11 cellular contexts compared by ENCODE assay signal in genomic region chr1:220734571-220735326, GRCh38. TPM values are rescaled to one million over a fixed set of nuclear protein-coding genes. Genes with fewer than 3 reads are reported as not detected.
DNase-seq lines count a peak whose midpoint lies in the region; ATAC-seq, FAIRE-seq and TF ChIP-seq lines count a peak whose summit lies in the region.
"Had no signal": no experiment of that assay in that cellular context is flagged by ENCODE, and none has a peak within 500 bp of the region (broad histone marks: within the 10 kb centered on the region; RNA-seq: fewer than 3 reads in every experiment).

No MANE protein-coding gene starts in this region.

- H3K9me3 ChIP-seq in Panc1 (ENCODE audit: control insufficient read depth, insufficient read depth, low read depth, low read length) (no peaks in the 10 kb centered on the region), fibroblast of lung (ENCODE audit: control insufficient read depth, insufficient read depth, low read depth, low read length) (no peaks in the 10 kb centered on the region), pancreas (no peaks in the 10 kb centered on the region), uterus (no peaks in the 10 kb centered on the region)

- no peaks in the 10 kb centered on the region for H3K79me2 ChIP-seq in fibroblast of lung (ENCODE audit: control insufficient read depth, insufficient read depth, low read length)

- FAIRE-seq in pancreas (lab: Jason Lieb, UNC), result peak; percentile 51

- H3K4me1 ChIP-seq in Panc1 (ENCODE audit: control insufficient read depth, insufficient read depth, low read length) (peaks cover 15% of the 10 kb centered on the region; the same call in 1 of the 2 replicates), fibroblast of lung (ENCODE audit: control insufficient read depth, extremely low read depth, insufficient read depth, low read length) (peaks cover 18% of the 10 kb centered on the region), pancreas (peaks cover 0 to 10% (median 0%) of the 10 kb centered on the region in 3 donors), uterus (no peaks in the 10 kb centered on the region)

- in situ Hi-C loops in Panc1 (cut with HindIII; ENCODE audit: low pct_unique_long_range_greater_than_20kb, low sequenced_read_pairs), result no loop called here

- peak overlapping the region in 1 of 2 experiments; percentile 7; a peak in 2 of 4 replicates for H3K4me3 ChIP-seq in Panc1 (ENCODE audit: low read depth in 2 of 2, low read length in 2 of 2)
- no peak overlapping the region for H3K4me3 ChIP-seq in fibroblast of lung (replicated peaks in 1 of 4; ENCODE audit: control extremely low read depth in 1 of 4, insufficient read depth in 1 of 4, low read depth in 3 of 4, low read length in 4 of 4)
- H3K4me3 ChIP-seq in pancreas, result no peak overlapping the region
- no peak overlapping the region for H3K4me3 ChIP-seq in uterus

- DNase-seq in ELR (ENCODE audit: low read depth) (peak; percentile 82), Panc1 (ENCODE audit: low read depth, low spot score) (no peak), fibroblast of lung (ENCODE audit: low read depth in 2 of 2) (peak; percentile 69 to 82), pancreas (no peak), uterus (no peak)
- no peak for DNase-seq in activated CD8-positive, alpha-beta memory T cell treated with anti-CD3 and anti-CD28 coated beads for 24 hours
- DNase-seq in effector CD4-positive, alpha-beta T cell, result no peak
- DNase-seq: activated naive CD8-positive, alpha-beta T cell treated with anti-CD3 and anti-CD28 coated beads for 36 hours; NCI-H526; occipital lobe had no signal

- POLR2A ChIA-PET in Panc1 (lab: Charles Lee), result no interaction called here

- no peaks in the 10 kb centered on the region for H3K27me3 ChIP-seq in Panc1 (ENCODE audit: control insufficient read depth, insufficient read depth, low read length)
- no peaks in the 10 kb centered on the region for H3K27me3 ChIP-seq in fibroblast of lung (ENCODE audit: control insufficient read depth, insufficient read depth, low read length)
- no peaks in the 10 kb centered on the region for H3K27me3 ChIP-seq in pancreas
- H3K27me3 ChIP-seq in uterus, result no peaks in the 10 kb centered on the region

- H3K36me3 ChIP-seq in Panc1 (ENCODE audit: control insufficient read depth, insufficient read depth, low read length) (no peaks in the 10 kb centered on the region), fibroblast of lung (ENCODE audit: control insufficient read depth, insufficient read depth, low read length) (no peaks in the 10 kb centered on the region), pancreas (no peaks in the 10 kb centered on the region), uterus (no peaks in the 10 kb centered on the region)

- BruUV-seq in Panc1 (replicated peaks; lab: Mats Ljungman, UMichigan), result no TSS peak

- ATAC-seq in Panc1 (peak; percentile 95), pancreas (peak; percentile 73 to 89 (median 83)), HG02885 (IDR thresholded peaks at IDR 0.05; ENCODE audit: poor library complexity, unreplicated experiment) (no peak)

- TF ChIP-seq POLR2A in uterus (IDR thresholded peaks at IDR 0.05), result no peak

- 44 to 48% methylated on average over 11 of the region's 11 CpGs for WGBS in pancreas, 2 donors

- H3K4me2 ChIP-seq in fibroblast of lung (ENCODE audit: extremely low read depth, insufficient read depth, low read length), result peak overlapping the region; percentile 25

- TF ChIP-seq CTCF in Panc1 (IDR thresholded peaks at IDR 0.05), result no peak
- no peak for TF ChIP-seq CTCF in fibroblast of lung (conservative IDR thresholded peaks at IDR 0.05 in 1 of 2, IDR thresholded peaks at IDR 0.05 in 1 of 2; ENCODE audit: low read depth in 1 of 2, low read length in 2 of 2)
- no peak for TF ChIP-seq CTCF in pancreas (IDR thresholded peaks at IDR 0.05)
- no peak for TF ChIP-seq CTCF in uterus (IDR thresholded peaks at IDR 0.05)

- no peak overlapping the region for H3K9ac ChIP-seq in fibroblast of lung (ENCODE audit: insufficient read depth, low read length)

- H3K27ac ChIP-seq in Panc1 (ENCODE audit: low read length), result peak overlapping the region; percentile 32
- H3K27ac ChIP-seq in fibroblast of lung (ENCODE audit: insufficient read depth, low read length), result peak overlapping the region; percentile 38
- H3K27ac ChIP-seq in pancreas, result peak overlapping the region in 2 of 4 donors; percentile 5 to 33
- no peak overlapping the region for H3K27ac ChIP-seq in uterus

- intact Hi-C loops in Panc1 (cut with micrococcal nuclease; ENCODE audit: unreplicated experiment) (loop anchor here (5.0 kb wide), 1 partner anchor 42 kb away; the partner anchor contains the start of gene C1orf115), pancreas (cut with DNase I) (loop anchor here in 1 of 3 donors (5.0 kb wide), 1 partner anchor 47 kb away; no protein-coding TSS in a partner anchor), uterus (cut with DNase I; ENCODE audit: low total_unique reads) (no loop called here)

- peak overlapping the region; percentile 60 for H2AFZ ChIP-seq in fibroblast of lung (ENCODE audit: low read length)

- no peaks in the 10 kb centered on the region for H4K20me1 ChIP-seq in fibroblast of lung (ENCODE audit: control insufficient read depth, extremely low read depth, insufficient read depth, low read length)

- CTCF ChIA-PET in Panc1 (lab: Charles Lee), result interaction anchor here (0.6 kb wide), 1 partner anchor 27 kb away, joined by 3 read pairs; no protein-coding TSS in a partner anchor

RNA-seq across cellular contexts. Expression of gene MTARC2, which starts 13.4 kb away (rescaled TPM):
- total RNA-seq in Panc1 (2021; ENCODE audit: unreplicated experiment) (10.1 TPM), fibroblast of lung (9.0 and 12.6 TPM in 2 replicates), pancreas (10 to 100 TPM; 14.8 to 27.0 (median 16.8) TPM), uterus (10 to 100 TPM in 1 of 4 donors, 1 to 10 TPM in 3; 1.5 to 24.6 (median 6.8) TPM)
- polyA plus RNA-seq in Panc1 (2012; ENCODE audit: insufficient read length), result 7.6 TPM
- polyA plus RNA-seq in fibroblast of lung (7.3 and 14.5 TPM in 2 replicates), pancreas (10 to 100 TPM; 12.2 to 15.9 TPM)
- polyA plus RNA-seq in fibroblast of lung (2012), result 5.3 and 10.2 TPM in 2 replicates
- polyA minus RNA-seq in fibroblast of lung (ENCODE audit: low replicate concordance), result 1.1 and 9.6 TPM in 2 replicates
- total RNA-seq: activated naive CD8-positive, alpha-beta T cell treated with anti-CD3 and anti-CD28 coated beads for 36 hours had no signal

RNA-seq across cellular contexts. Expression of gene C1orf115, which starts 44.6 kb away (rescaled TPM):
- total RNA-seq in Panc1 (2021; ENCODE audit: unreplicated experiment) (3.9 TPM), fibroblast of lung (2.1 and 3.3 TPM in 2 replicates), pancreas (10 to 100 TPM in 2 of 6 donors, 1 to 10 TPM in 4; 5.0 to 17.0 (median 8.8) TPM), uterus (10 to 100 TPM in 3 of 4 donors, 1 to 10 TPM in 1; 7.1 to 28.0 (median 12.9) TPM)
- 5.5 TPM for polyA plus RNA-seq in Panc1 (2012; ENCODE audit: insufficient read length)
- polyA plus RNA-seq in fibroblast of lung (0.63 and 2.2 TPM in 2 replicates), pancreas (1 to 10 TPM; 5.4 to 6.9 TPM)
- polyA plus RNA-seq in fibroblast of lung (2012), result 0.86 and 1.8 TPM in 2 replicates
- polyA minus RNA-seq in fibroblast of lung (ENCODE audit: low replicate concordance), result 0.44 and 1.8 TPM in 2 replicates

RNA-seq across cellular contexts. Expression of gene MTARC1, which starts 52.0 kb away (rescaled TPM):
- total RNA-seq in Panc1 (2021; ENCODE audit: unreplicated experiment), result 0.74 TPM
- polyA plus RNA-seq in Panc1 (2012; ENCODE audit: insufficient read length), result 0.30 TPM
- total RNA-seq in fibroblast of lung, result 9.6 and 9.8 TPM in 2 replicates
- 1.8 and 2.8 TPM in 2 replicates for polyA plus RNA-seq in fibroblast of lung
- 1.4 and 2.7 TPM in 2 replicates for polyA plus RNA-seq in fibroblast of lung (2012)
- polyA minus RNA-seq in fibroblast of lung (ENCODE audit: low replicate concordance), result 1.1 TPM in 1 of 2 replicates, not detected in the other
- 10 to 100 TPM in 1 of 6 donors, 1 to 10 TPM in 5; 2.5 to 10.8 (median 7.4) TPM for total RNA-seq in pancreas
- 1 to 10 TPM; 6.0 to 7.1 TPM for polyA plus RNA-seq in pancreas
- 1 to 10 TPM in 3 of 4 donors, under 1 TPM in 1; 0.29 to 6.8 (median 5.1) TPM for total RNA-seq in uterus

Comparison
In these comparisons a context has a peak if more than half of its experiments do, and no peak if none do; other contexts are left out.
1. DNase-seq: peak in ELR (single experiment) and fibroblast of lung (2 of 2); none in Panc1 (single experiment), pancreas (0 of 6), activated CD8-positive, alpha-beta memory T cell treated with anti-CD3 and anti-CD28 coated beads for 24 hours (single experiment), effector CD4-positive, alpha-beta T cell (single experiment) and uterus (0 of 2).
2. H3K27ac ChIP-seq: peak in Panc1 (single experiment) and fibroblast of lung (single experiment); none in uterus (0 of 2).